19 cellular contexts compared by ENCODE assay signal in the genomic region with DNA sequence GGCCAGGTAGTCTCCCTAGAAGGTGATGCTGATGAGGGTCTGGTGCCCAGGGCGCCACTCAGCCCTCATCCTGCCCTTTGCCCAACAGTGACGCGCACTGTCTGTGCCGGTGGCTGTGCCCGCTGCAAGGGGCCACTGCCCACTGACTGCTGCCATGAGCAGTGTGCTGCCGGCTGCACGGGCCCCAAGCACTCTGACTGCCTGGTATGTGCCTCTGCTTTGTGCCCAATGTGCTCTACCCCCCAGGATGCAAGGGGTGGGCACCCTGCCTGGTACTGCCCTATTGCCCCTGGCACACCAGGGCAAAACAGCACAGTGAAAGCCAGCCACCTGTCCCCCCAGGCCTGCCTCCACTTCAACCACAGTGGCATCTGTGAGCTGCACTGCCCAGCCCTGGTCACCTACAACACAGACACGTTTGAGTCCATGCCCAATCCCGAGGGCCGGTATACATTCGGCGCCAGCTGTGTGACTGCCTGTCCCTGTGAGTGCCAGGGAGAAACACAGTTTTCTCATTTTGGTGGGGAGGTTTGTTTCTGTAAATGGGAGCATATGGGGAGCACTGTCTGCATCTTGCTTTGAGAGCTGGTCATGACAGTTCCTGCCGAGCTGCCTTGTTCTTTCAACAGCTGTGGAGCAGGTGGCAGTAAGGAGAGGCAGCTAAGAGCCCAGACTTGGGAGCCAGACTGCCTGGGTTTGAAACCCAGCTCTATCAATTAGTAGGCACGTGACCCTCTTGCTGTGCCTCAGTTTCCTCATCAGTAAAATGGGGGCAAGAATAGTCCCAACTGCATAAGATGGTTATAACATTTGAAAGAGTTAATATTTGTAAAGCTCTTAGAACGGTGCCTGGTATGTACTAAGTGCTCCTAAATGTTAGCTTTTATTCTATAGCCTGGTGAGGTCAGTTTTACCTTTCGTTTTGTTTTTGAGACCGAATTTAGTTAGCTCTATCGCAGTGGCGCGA. TPM values are rescaled to one million over a fixed set of nuclear protein-coding genes. Genes with fewer than 3 reads are reported as not detected.
DNase-seq lines count a peak whose midpoint lies in the region; ATAC-seq, FAIRE-seq and TF ChIP-seq lines count a peak whose summit lies in the region.
"Had no signal": no experiment of that assay in that cellular context is flagged by ENCODE, and none has a peak within 500 bp of the region (broad histone marks: within the 10 kb centered on the region; RNA-seq: fewer than 3 reads in every experiment).

No MANE protein-coding gene starts in this region.

- H3K9ac ChIP-seq in kidney (ENCODE audit: low read length in 2 of 2) = no peak overlapping the region

- POLR2A ChIA-PET in RWPE1 (lab: Yijun Ruan, JAX; ENCODE audit: low non-redundant PET) = interaction anchor here (0.6 kb wide), 1 partner anchor 153 kb away, joined by 3 read pairs; no protein-coding TSS in a partner anchor

- H3K4me3 Mint-ChIP-seq in stimulated activated effector memory CD8-positive, alpha-beta T cell treated with anti-CD3 and anti-CD28 coated beads, Interleukin-12 subunit alpha, Interleukin-12 subunit beta, amount 100 ng/mL, for 72 hours = peak overlapping the region; percentile 34
- H3K4me3 Mint-ChIP-seq: HFFc6 had no signal

- CTCF ChIA-PET in RWPE1 (lab: Yijun Ruan, JAX) = interaction anchor here (1.1 kb wide), 1 partner anchor 87 kb away, joined by 4 read pairs; no protein-coding TSS in a partner anchor

- H3K4me1 Mint-ChIP-seq in stimulated activated effector memory CD8-positive, alpha-beta T cell treated with anti-CD3 and anti-CD28 coated beads, Interleukin-12 subunit alpha, Interleukin-12 subunit beta, amount 100 ng/mL, for 72 hours = peaks cover 21% of the 10 kb centered on the region

- peak; percentile 71 for DNase-seq in DMS 273 (lab: John Stamatoyannopoulos, UW; ENCODE audit: unreplicated experiment)
- DNase-seq in DMS 273 treated with DMSO at 0.1 percent for 48 hours (lab: John Stamatoyannopoulos, UW) = no peak
- no peak for DNase-seq in RWPE1 (ENCODE audit: low spot score)
- peak; percentile 61 for DNase-seq in kidney
- DNase-seq in stimulated activated effector memory CD8-positive, alpha-beta T cell treated with anti-CD3 and anti-CD28 coated beads, Interleukin-12 subunit alpha, Interleukin-12 subunit beta, amount 100 ng/mL, for 72 hours (ENCODE audit: low spot score in 2 of 2) = no peak
- DNase-seq in effector memory CD4-positive, alpha-beta T cell = no peak
- DNase-seq: BE2C, HFFc6, NCI-H1048, NCI-H146, NCI-H2107, PC-3 had no signal

- ATAC-seq in stimulated activated effector memory CD8-positive, alpha-beta T cell treated with anti-CD3 and anti-CD28 coated beads, Interleukin-12 subunit alpha, Interleukin-12 subunit beta, amount 100 ng/mL, for 72 hours = peak; percentile 27
- ATAC-seq in GM18519 (IDR thresholded peaks at IDR 0.05; ENCODE audit: low FRiP score, unreplicated experiment) = no peak
- no peak for ATAC-seq in HG02759 (IDR thresholded peaks at IDR 0.05; ENCODE audit: unreplicated experiment)
- ATAC-seq: PC-3 had no signal

- no peak overlapping the region for H3K4me3 ChIP-seq in kidney (ENCODE audit: low read length in 2 of 2)
- no peak overlapping the region for H3K4me3 ChIP-seq in effector memory CD4-positive, alpha-beta T cell (ENCODE audit: insufficient read depth, low read depth, low read length, poor library complexity, severe bottlenecking)
- H3K4me3 ChIP-seq: SJSA1 had no signal

- TF ChIP-seq CTCF in RWPE1 (conservative IDR thresholded peaks at IDR 0.05; ENCODE audit: low read depth) = no peak
- TF ChIP-seq CTCF in kidney (IDR thresholded peaks at IDR 0.05; ENCODE audit: borderline replicate concordance, extremely low read depth, insufficient read depth) = no peak

- 0 out of 2 replicates have a peak overlapping the region, but pooled peaks have one; percentile 5 for H3K27ac ChIP-seq in RWPE1
- H3K27ac ChIP-seq in kidney (ENCODE audit: low read depth in 2 of 2, low read length in 2 of 2) = no peak overlapping the region
- H3K27ac ChIP-seq in effector memory CD4-positive, alpha-beta T cell (ENCODE audit: insufficient read depth, low read length, poor library complexity, severe bottlenecking) = no peak overlapping the region
- H3K27ac ChIP-seq: 22Rv1, SJSA1 had no signal

- no peaks in the 10 kb centered on the region for H3K27me3 ChIP-seq in effector memory CD4-positive, alpha-beta T cell (replicated peaks; ENCODE audit: control insufficient read depth, insufficient read depth, low read length, poor library complexity, severe bottlenecking)
- H3K27me3 ChIP-seq: SJSA1 had no signal

- peaks cover 8 to 22% of the 10 kb centered on the region in 2 donors for H3K4me1 ChIP-seq in kidney (ENCODE audit: control insufficient read depth in 1 of 2, insufficient read depth in 1 of 2, low read depth in 1 of 2, low read length in 2 of 2)
- peaks cover 10% of the 10 kb centered on the region for H3K4me1 ChIP-seq in effector memory CD4-positive, alpha-beta T cell (ENCODE audit: control insufficient read depth, insufficient read depth, low read length, poor library complexity, severe bottlenecking)
- H3K4me1 ChIP-seq: BE2C, SJSA1 had no signal

- no peaks in the 10 kb centered on the region for H3K9me3 Mint-ChIP-seq in stimulated activated effector memory CD8-positive, alpha-beta T cell treated with anti-CD3 and anti-CD28 coated beads, Interleukin-12 subunit alpha, Interleukin-12 subunit beta, amount 100 ng/mL, for 72 hours
- H3K9me3 Mint-ChIP-seq: HFFc6 had no signal

- H3K27ac Mint-ChIP-seq in stimulated activated effector memory CD8-positive, alpha-beta T cell treated with anti-CD3 and anti-CD28 coated beads, Interleukin-12 subunit alpha, Interleukin-12 subunit beta, amount 100 ng/mL, for 72 hours = peak overlapping the region; percentile 90
- H3K27ac Mint-ChIP-seq: HFFc6 had no signal

- H3K9me3 ChIP-seq in kidney (ENCODE audit: control insufficient read depth in 1 of 2, low read length in 2 of 2) = no peaks in the 10 kb centered on the region
- no peaks in the 10 kb centered on the region for H3K9me3 ChIP-seq in effector memory CD4-positive, alpha-beta T cell (ENCODE audit: control insufficient read depth, low read length)
- H3K9me3 ChIP-seq: BE2C, SJSA1 had no signal

- FAIRE-seq in kidney (lab: Jason Lieb, UNC) = no peak
- FAIRE-seq: H1 had no signal

- no peaks in the 10 kb centered on the region for H3K36me3 Mint-ChIP-seq in stimulated activated effector memory CD8-positive, alpha-beta T cell treated with anti-CD3 and anti-CD28 coated beads, Interleukin-12 subunit alpha, Interleukin-12 subunit beta, amount 100 ng/mL, for 72 hours

- H3K36me3 ChIP-seq in kidney (ENCODE audit: control insufficient read depth in 1 of 2, insufficient read depth in 2 of 2, low read length in 2 of 2) = peaks cover 39 to 63% of the 10 kb centered on the region in 2 donors
- H3K36me3 ChIP-seq in effector memory CD4-positive, alpha-beta T cell (ENCODE audit: control insufficient read depth, insufficient read depth, low read length) = no peaks in the 10 kb centered on the region
- H3K36me3 ChIP-seq: BE2C had no signal

- intact Hi-C loops in kidney (cut with DNase I) = no loop called here

RNA-seq across cellular contexts. Expression of a gene that starts 10.4 kb away (rescaled TPM):
- total RNA-seq in kidney = 186 TPM
- 76.5 TPM for polyA plus RNA-seq in kidney (ENCODE audit: insufficient read depth, low read depth, low replicate concordance)

RNA-seq across cellular contexts. Expression of a gene that starts 20.1 kb away (rescaled TPM):
- 51.6 TPM for total RNA-seq in kidney
- polyA plus RNA-seq in kidney (ENCODE audit: insufficient read depth, low read depth, low replicate concordance) = 186 TPM

RNA-seq across cellular contexts. Expression of a gene that starts 22.4 kb away (rescaled TPM):
- total RNA-seq in kidney = 48.5 TPM
- 33.8 TPM for polyA plus RNA-seq in kidney (ENCODE audit: insufficient read depth, low read depth, low replicate concordance)

RNA-seq across cellular contexts. Expression of a gene that starts 27.5 kb away (rescaled TPM):
- 72.5 TPM for total RNA-seq in kidney
- polyA plus RNA-seq in kidney (ENCODE audit: insufficient read depth, low read depth, low replicate concordance) = 20.9 TPM
- total RNA-seq: HFFc6, SJSA1 had no signal

RNA-seq across cellular contexts. Expression of a gene that starts 42.0 kb away (rescaled TPM):
- 8.2 TPM for total RNA-seq in kidney
- polyA plus RNA-seq in kidney (ENCODE audit: insufficient read depth, low read depth, low replicate concordance) = 2.0 TPM
- total RNA-seq: MCF 10A, SJSA1 had no signal
- polyA plus RNA-seq: AG04450 had no signal

Comparison
In these comparisons a context has a peak if more than half of its experiments do, and no peak if none do; other contexts are left out.
1. DNase-seq: peak in DMS 273 (single experiment) and kidney (single experiment); none in DMS 273 treated with DMSO at 0.1 percent for 48 hours (single experiment), RWPE1 (single experiment), stimulated activated effector memory CD8-positive, alpha-beta T cell treated with anti-CD3 and anti-CD28 coated beads, Interleukin-12 subunit alpha, Interleukin-12 subunit beta, amount 100 ng/mL, for 72 hours (0 of 2) and effector memory CD4-positive, alpha-beta T cell (0 of 3).